In the genomic region with DNA sequence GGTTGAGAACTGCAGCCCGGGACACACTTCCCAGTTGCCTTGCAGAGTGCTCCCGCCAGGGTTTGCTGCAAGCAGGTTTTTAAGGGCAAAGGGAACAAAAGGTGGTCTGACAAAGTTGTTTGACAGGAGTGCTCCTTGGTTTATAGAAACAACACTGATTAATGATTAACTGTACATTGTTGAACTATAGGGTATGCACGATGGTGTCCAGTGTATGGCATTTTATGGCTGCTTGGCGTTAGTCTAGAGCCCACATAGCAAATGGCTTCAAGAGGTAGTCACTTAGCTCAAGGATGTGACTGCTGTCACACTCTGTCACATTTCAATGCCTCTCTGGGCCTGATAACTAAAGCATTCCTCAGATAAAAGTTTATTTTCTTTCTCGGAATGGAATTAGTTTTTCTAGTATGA, we compare ENCODE assay signal across 19 cellular contexts.
A peak's percentile ranks its signal among the peaks of the same experiment; 100 is the strongest.
DNase-seq lines count a peak whose midpoint lies in the region; ATAC-seq and TF ChIP-seq lines count a peak whose summit lies in the region.
"Had no signal": no experiment of that assay in that cellular context is flagged by ENCODE, and none has a peak within 500 bp of the region (broad histone marks: within the 10 kb centered on the region; RNA-seq: fewer than 3 reads in every experiment).

No MANE protein-coding gene starts in this region.

- TF ChIP-seq POLR2A in gastrocnemius medialis (IDR thresholded peaks at IDR 0.05) (no peak), thyroid gland (IDR thresholded peaks at IDR 0.05) (no peak)

- no peak overlapping the region for H3K4me3 Mint-ChIP-seq in Caco-2 (ENCODE audit: unreplicated experiment)
- H3K4me3 Mint-ChIP-seq in progenitor cell of endocrine pancreas (ENCODE audit: low read depth), result no peak overlapping the region
- H3K4me3 Mint-ChIP-seq: CD14-positive monocyte had no signal

- H3K27ac Mint-ChIP-seq in Caco-2 (ENCODE audit: unreplicated experiment), result peak overlapping the region; percentile 42
- peak overlapping the region; percentile 60 for H3K27ac Mint-ChIP-seq in progenitor cell of endocrine pancreas
- H3K27ac Mint-ChIP-seq: CD14-positive monocyte had no signal

- H3K27me3 Mint-ChIP-seq in Caco-2 (ENCODE audit: insufficient read depth, unreplicated experiment), result no peaks in the 10 kb centered on the region
- peaks cover 3% of the 10 kb centered on the region for H3K27me3 Mint-ChIP-seq in progenitor cell of endocrine pancreas

- intact Hi-C loops in Caco-2 (cut with micrococcal nuclease; ENCODE audit: unreplicated experiment) (loop anchor here (1.0 kb wide), 1 partner anchor 18 kb away; no protein-coding TSS in a partner anchor), gastrocnemius medialis (cut with DNase I; ENCODE audit: low total_unique reads) (no loop called here), thyroid gland (cut with DNase I) (no loop called here)

- in situ Hi-C loops in gastrocnemius medialis (cut with MboI; ENCODE audit: low sequenced_read_pairs in 4 of 4), result no loop called here

- H3K9me3 Mint-ChIP-seq in Caco-2 (ENCODE audit: unreplicated experiment), result no peaks in the 10 kb centered on the region
- no peaks in the 10 kb centered on the region for H3K9me3 Mint-ChIP-seq in progenitor cell of endocrine pancreas (ENCODE audit: low read depth)

- H3K27me3 ChIP-seq in Caco-2 (replicated peaks; ENCODE audit: control insufficient read depth, insufficient read depth, low read length), result no peaks in the 10 kb centered on the region
- no peaks in the 10 kb centered on the region for H3K27me3 ChIP-seq in gastrocnemius medialis
- no peaks in the 10 kb centered on the region for H3K27me3 ChIP-seq in thyroid gland

- H3K36me3 ChIP-seq in Caco-2 (ENCODE audit: control insufficient read depth, insufficient read depth, low read length) (no peaks in the 10 kb centered on the region), gastrocnemius medialis (no peaks in the 10 kb centered on the region), thyroid gland (no peaks in the 10 kb centered on the region)

- H3K4me3 ChIP-seq in Caco-2 (ENCODE audit: low read depth, low read length), result no peak overlapping the region
- no peak overlapping the region for H3K4me3 ChIP-seq in coronary artery
- H3K4me3 ChIP-seq in gastrocnemius medialis, result no peak overlapping the region
- H3K4me3 ChIP-seq in thyroid gland (replicated peaks in 1 of 3), result no peak overlapping the region
- H3K4me3 ChIP-seq: GM23248 had no signal

- peaks cover 14% of the 10 kb centered on the region for H3K4me1 ChIP-seq in Caco-2
- no peaks in the 10 kb centered on the region for H3K4me1 ChIP-seq in gastrocnemius medialis
- H3K4me1 ChIP-seq in thyroid gland, result peaks cover 0 to 14% of the 10 kb centered on the region in 2 donors

- WGBS in thyroid gland, 2 donors, result 54% methylated on average over 5 of the region's 5 CpGs

- no TSS peak for BruUV-seq in Caco-2 (replicated peaks; lab: Mats Ljungman, UMichigan)

- H3K9me3 ChIP-seq in Caco-2, result no peaks in the 10 kb centered on the region
- no peaks in the 10 kb centered on the region for H3K9me3 ChIP-seq in gastrocnemius medialis
- H3K9me3 ChIP-seq in thyroid gland, result no peaks in the 10 kb centered on the region

- peak; percentile 68 to 70 for DNase-seq in Caco-2
- DNase-seq in HT-29 (ENCODE audit: low spot score), result peak; percentile 72
- peak; percentile 11 for DNase-seq in coronary artery (ENCODE audit: low spot score)
- no peak for DNase-seq in progenitor cell of endocrine pancreas (ENCODE audit: low spot score, unreplicated experiment)
- no peak for DNase-seq in gastrocnemius medialis
- no peak for DNase-seq in thyroid gland
- DNase-seq: ACHN, AML-193, DMS79 treated with DMSO at 0.1 percent for 48 hours, GM23248, MM.1S, NCI-H1105, NCI-H1694, NCI-H524 treated with DMSO at 0.1 percent for 48 hours, RPMI8226, SIG-M5 had no signal

- TF ChIP-seq CTCF in Caco-2 (IDR thresholded peaks at IDR 0.05; ENCODE audit: insufficient read depth in 1 of 2, low read depth in 1 of 2, low read length in 1 of 2, severe bottlenecking in 1 of 2, unreplicated experiment in 1 of 2), result peak in 1 of 2 experiments; percentile 37
- no peak for TF ChIP-seq CTCF in coronary artery (IDR thresholded peaks at IDR 0.05)
- peak; percentile 39 for TF ChIP-seq CTCF in progenitor cell of endocrine pancreas (IDR thresholded peaks at IDR 0.05; ENCODE audit: unreplicated experiment)
- no peak for TF ChIP-seq CTCF in gastrocnemius medialis (IDR thresholded peaks at IDR 0.05 in 4 of 5, conservative IDR thresholded peaks at IDR 0.05 in 1 of 5)
- no peak for TF ChIP-seq CTCF in thyroid gland (IDR thresholded peaks at IDR 0.05)

- H3K27ac ChIP-seq in coronary artery (no peak overlapping the region), gastrocnemius medialis (no peak overlapping the region), thyroid gland (no peak overlapping the region)
- H3K27ac ChIP-seq: GM23248 had no signal

- H3K4me1 Mint-ChIP-seq in Caco-2 (ENCODE audit: low read depth, unreplicated experiment) (peaks cover under 1% of the 10 kb centered on the region), progenitor cell of endocrine pancreas (ENCODE audit: low read depth) (peaks cover 10% of the 10 kb centered on the region)

- CTCF ChIA-PET in Caco-2 (lab: Charles Lee), result interaction anchor here (0.6 to 1.3 kb wide), 5 partner anchors 11 to 172 kb away, joined by 3 to 5 read pairs (median 4); no protein-coding TSS in a partner anchor

- POLR2A ChIA-PET in Caco-2 (lab: Charles Lee), result no interaction called here

- H3K36me3 Mint-ChIP-seq in Caco-2 (ENCODE audit: insufficient read depth, unreplicated experiment) (no peaks in the 10 kb centered on the region), progenitor cell of endocrine pancreas (ENCODE audit: insufficient read depth) (no peaks in the 10 kb centered on the region)

- no peak for ATAC-seq in gastrocnemius medialis
- ATAC-seq in HG02884 (IDR thresholded peaks at IDR 0.05; ENCODE audit: unreplicated experiment), result no peak
- ATAC-seq in GM18870 (IDR thresholded peaks at IDR 0.05; ENCODE audit: unreplicated experiment), result no peak

Comparison
In these comparisons a context has a peak if more than half of its experiments do, and no peak if none do; other contexts are left out.
1. DNase-seq: peak in Caco-2 (2 of 2), HT-29 (single experiment) and coronary artery (single experiment); none in progenitor cell of endocrine pancreas (single experiment), gastrocnemius medialis (0 of 2) and thyroid gland (0 of 2).